Comparison of ENCODE assay signal across 21 cellular contexts in the genomic region with DNA sequence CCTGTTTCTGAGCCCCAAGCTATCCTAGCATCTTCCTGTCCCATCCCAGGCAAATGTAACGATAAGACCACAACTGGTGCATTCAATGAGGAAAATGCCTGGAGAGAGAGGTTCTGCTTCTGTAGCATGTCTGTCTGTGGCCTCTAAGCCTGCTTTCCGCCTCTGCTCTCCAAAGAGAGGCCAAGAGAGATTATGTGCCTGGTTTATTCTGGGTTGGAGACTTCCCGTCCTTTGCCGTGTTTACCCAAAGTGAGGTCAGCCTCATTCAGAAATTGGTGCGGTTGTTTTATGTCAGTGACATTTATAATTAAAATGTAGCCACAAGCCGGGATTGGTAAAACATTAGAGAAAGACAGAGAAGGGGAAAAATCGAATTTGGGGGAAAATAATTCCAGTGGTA.
DNase-seq lines count a peak whose midpoint lies in the region; ATAC-seq and TF ChIP-seq lines count a peak whose summit lies in the region.
"Had no signal": no experiment of that assay in that cellular context is flagged by ENCODE, and none has a peak within 500 bp of the region (broad histone marks: within the 10 kb centered on the region; RNA-seq: fewer than 3 reads in every experiment).

No MANE protein-coding gene starts in this region.

- no peak overlapping the region for H3K4me3 Mint-ChIP-seq in naive thymus-derived CD4-positive, alpha-beta T cell
- no peak overlapping the region for H3K4me3 Mint-ChIP-seq in progenitor cell of endocrine pancreas (ENCODE audit: low read depth)
- H3K4me3 Mint-ChIP-seq: B cell, CD14-positive monocyte had no signal

- CTCF ChIA-PET in naive thymus-derived CD4-positive, alpha-beta T cell (lab: Charles Lee): no interaction called here

- POLR2A ChIA-PET in naive thymus-derived CD4-positive, alpha-beta T cell (lab: Charles Lee): no interaction called here

- TF ChIP-seq CTCF in stomach (IDR thresholded peaks at IDR 0.05) (no peak), progenitor cell of endocrine pancreas (IDR thresholded peaks at IDR 0.05; ENCODE audit: unreplicated experiment) (no peak)

- no peak for ATAC-seq in naive thymus-derived CD4-positive, alpha-beta T cell
- ATAC-seq: A549, Right ventricle myocardium inferior had no signal

- peaks cover 0 to 3% (median 0%) of the 10 kb centered on the region in 5 donors for H3K36me3 Mint-ChIP-seq in naive thymus-derived CD4-positive, alpha-beta T cell
- no peaks in the 10 kb centered on the region for H3K36me3 Mint-ChIP-seq in progenitor cell of endocrine pancreas (ENCODE audit: insufficient read depth)
- H3K36me3 Mint-ChIP-seq: CD14-positive monocyte had no signal

- TF ChIP-seq POLR2A in stomach (IDR thresholded peaks at IDR 0.05): no peak

- intact Hi-C loops in stomach (cut with DNase I; ENCODE audit: low total_unique reads): no loop called here
- intact Hi-C loops in naive thymus-derived CD4-positive, alpha-beta T cell (cut with micrococcal nuclease): no loop called here

- peak overlapping the region; percentile 3 for H3K18ac ChIP-seq in mesendoderm (ENCODE audit: low read length)

- H3K36me3 ChIP-seq in mesendoderm (ENCODE audit: control insufficient read depth, insufficient read depth, low read length) (no peaks in the 10 kb centered on the region), stomach (no peaks in the 10 kb centered on the region)
- H3K36me3 ChIP-seq in naive thymus-derived CD4-positive, alpha-beta T cell (ENCODE audit: control insufficient read depth in 2 of 3, insufficient read depth in 3 of 3, low read length in 3 of 3): no peaks in the 10 kb centered on the region

- H3K27me3 ChIP-seq in mesendoderm (ENCODE audit: insufficient read depth, low read length, poor library complexity) (no peaks in the 10 kb centered on the region), stomach (no peaks in the 10 kb centered on the region)
- peaks cover 0 to 5% of the 10 kb centered on the region in 2 donors for H3K27me3 ChIP-seq in naive thymus-derived CD4-positive, alpha-beta T cell (ENCODE audit: control insufficient read depth in 2 of 2, insufficient read depth in 2 of 2, low read length in 2 of 2)

- no peak overlapping the region for H3K9ac ChIP-seq in mesendoderm (ENCODE audit: low read length)

- H2AK5ac ChIP-seq in mesendoderm (ENCODE audit: low read length): no peak overlapping the region

- peaks cover 15 to 33% (median 17%) of the 10 kb centered on the region in 5 donors for H3K27me3 Mint-ChIP-seq in naive thymus-derived CD4-positive, alpha-beta T cell
- peaks cover 13% of the 10 kb centered on the region for H3K27me3 Mint-ChIP-seq in progenitor cell of endocrine pancreas

- H2BK15ac ChIP-seq in mesendoderm (replicated peaks; ENCODE audit: low read depth): no peak overlapping the region

- peaks cover 0 to 1% (median 0%) of the 10 kb centered on the region in 11 donors for H3K9me3 Mint-ChIP-seq in naive thymus-derived CD4-positive, alpha-beta T cell
- no peaks in the 10 kb centered on the region for H3K9me3 Mint-ChIP-seq in progenitor cell of endocrine pancreas (ENCODE audit: low read depth)

- no peak overlapping the region for H4K5ac ChIP-seq in mesendoderm (ENCODE audit: low read length)

- H3K9me3 ChIP-seq in stomach: no peaks in the 10 kb centered on the region
- H3K9me3 ChIP-seq in naive thymus-derived CD4-positive, alpha-beta T cell (ENCODE audit: control insufficient read depth in 2 of 3, low read length in 3 of 3): no peaks in the 10 kb centered on the region
- H3K9me3 ChIP-seq: A549 had no signal

- no peak overlapping the region for H3K4ac ChIP-seq in mesendoderm (ENCODE audit: low read depth, low read length)

- DNase-seq in DMS53 treated with DMSO at 0.1 percent for 48 hours (lab: John Stamatoyannopoulos, UW; ENCODE audit: unreplicated experiment) (peak; percentile 43), NCI-H2029 treated with DMSO at 0.1 percent for 48 hours (lab: John Stamatoyannopoulos, UW) (peak; percentile 40), mesendoderm (no peak), stomach (no peak), NCI-H446 treated with DMSO at 0.1 percent for 48 hours (lab: John Stamatoyannopoulos, UW) (no peak), progenitor cell of endocrine pancreas (ENCODE audit: low spot score, unreplicated experiment) (no peak)
- no peak for DNase-seq in naive thymus-derived CD4-positive, alpha-beta T cell
- DNase-seq: DMS79 treated with DMSO at 0.1 percent for 48 hours, H7, KG1, NCI-H1092, NCI-H1436 treated with DMSO at 0.1 percent for 48 hours, NCI-H1930, NCI-H226, NCI-H524, NCI-H82 had no signal

- H2BK5ac ChIP-seq in mesendoderm (ENCODE audit: low read length): no peak overlapping the region

- H3K27ac Mint-ChIP-seq in naive thymus-derived CD4-positive, alpha-beta T cell: no peak overlapping the region
- no peak overlapping the region for H3K27ac Mint-ChIP-seq in progenitor cell of endocrine pancreas
- H3K27ac Mint-ChIP-seq: B cell, CD14-positive monocyte had no signal

- peaks cover 0 to 5% (median 2%) of the 10 kb centered on the region in 7 donors for H3K4me1 Mint-ChIP-seq in naive thymus-derived CD4-positive, alpha-beta T cell
- peaks cover 11% of the 10 kb centered on the region for H3K4me1 Mint-ChIP-seq in progenitor cell of endocrine pancreas (ENCODE audit: low read depth)
- H3K4me1 Mint-ChIP-seq: B cell, CD14-positive monocyte had no signal

- H3K79me2 ChIP-seq in mesendoderm (ENCODE audit: control insufficient read depth, insufficient read depth, low read length): no peaks in the 10 kb centered on the region

- H3K4me3 ChIP-seq in mesendoderm (ENCODE audit: low read length) (no peak overlapping the region), stomach (no peak overlapping the region)
- H3K4me3 ChIP-seq in naive thymus-derived CD4-positive, alpha-beta T cell (ENCODE audit: low read length): no peak overlapping the region
- H3K4me3 ChIP-seq: A549 had no signal

- H3K23ac ChIP-seq in mesendoderm (ENCODE audit: low read length): no peak overlapping the region

- H3K4me2 ChIP-seq in mesendoderm (ENCODE audit: low read length): no peak overlapping the region
- H3K4me2 ChIP-seq: A549 had no signal

- H3K56ac ChIP-seq in mesendoderm (ENCODE audit: low read length): no peak overlapping the region

- no CpG with 5 or more reads among the region's 7 CpGs for WGBS in mesendoderm (ENCODE audit: extremely low coverage, insufficient coverage, low lambda C conversion rate)
- WGBS in stomach, 5 donors: 44 to 57% (median 46%) methylated on average over 7 of the region's 7 CpGs

- H3K27ac ChIP-seq in mesendoderm (ENCODE audit: low read depth, low read length): no peak overlapping the region
- peak overlapping the region in 3 of 5 donors; percentile 9 to 42 (median 14) for H3K27ac ChIP-seq in stomach
- no peak overlapping the region for H3K27ac ChIP-seq in naive thymus-derived CD4-positive, alpha-beta T cell (ENCODE audit: low read depth, low read length)
- H3K27ac ChIP-seq: A549, HL-60 had no signal

- H2BK120ac ChIP-seq in mesendoderm (ENCODE audit: low read depth, low read length): no peak overlapping the region

- H3K4me1 ChIP-seq in mesendoderm (ENCODE audit: control insufficient read depth, low read depth, low read length): no peaks in the 10 kb centered on the region
- H3K4me1 ChIP-seq in stomach: peaks cover 0 to 20% (median 7%) of the 10 kb centered on the region in 4 donors
- H3K4me1 ChIP-seq in naive thymus-derived CD4-positive, alpha-beta T cell (ENCODE audit: control insufficient read depth in 2 of 2, insufficient read depth in 2 of 2, low read length in 2 of 2): no peaks in the 10 kb centered on the region

- no peak for TF ChIP-seq EP300 in stomach (IDR thresholded peaks at IDR 0.05)

- H3K79me1 ChIP-seq in mesendoderm (ENCODE audit: low read length): no peaks in the 10 kb centered on the region

- no peak overlapping the region for H4K8ac ChIP-seq in mesendoderm (ENCODE audit: low read depth, low read length)

Comparison
In these comparisons a context has a peak if more than half of its experiments do, and no peak if none do; other contexts are left out.
1. DNase-seq: peak in DMS53 treated with DMSO at 0.1 percent for 48 hours (single experiment) and NCI-H2029 treated with DMSO at 0.1 percent for 48 hours (single experiment); none in mesendoderm (single experiment), stomach (single experiment), naive thymus-derived CD4-positive, alpha-beta T cell (0 of 9), NCI-H446 treated with DMSO at 0.1 percent for 48 hours (single experiment) and progenitor cell of endocrine pancreas (single experiment).
2. H3K27ac ChIP-seq: peak in stomach (3 of 5); none in mesendoderm (single experiment) and naive thymus-derived CD4-positive, alpha-beta T cell (single experiment).